ENCODE assay signal across 28 cellular contexts in the genomic region with DNA sequence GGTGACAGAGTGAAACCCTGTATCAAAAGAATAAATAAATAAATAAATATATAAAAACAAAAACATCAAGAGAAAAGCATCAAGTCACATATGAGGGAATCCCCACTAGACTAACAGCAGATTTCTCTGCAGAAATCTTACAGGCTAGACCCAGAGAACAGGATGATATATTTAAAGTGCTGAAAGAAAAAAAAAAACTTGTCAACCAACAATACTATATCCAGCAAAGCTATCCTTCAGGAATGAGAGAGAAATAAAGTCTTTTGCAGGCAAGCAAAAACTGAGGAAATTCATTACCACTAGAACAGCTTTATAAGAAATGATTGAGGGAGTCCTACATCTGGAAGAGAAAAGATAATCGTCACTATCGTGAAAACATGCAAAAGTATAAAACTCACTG.
"Had no signal": no experiment of that assay in that cellular context is flagged by ENCODE, and none has a peak within 500 bp of the region (broad histone marks: within the 10 kb centered on the region; RNA-seq: fewer than 3 reads in every experiment).

No MANE protein-coding gene starts in this region.

- H3K27ac ChIP-seq: stomach, suprapubic skin, testis, thoracic aorta, thyroid gland, tibial artery, tibial nerve, transverse colon, upper lobe of left lung, upper lobe of right lung, uterus, vagina had no signal

- H3K36me3 Mint-ChIP-seq: stimulated activated effector memory CD8-positive, alpha-beta T cell treated with anti-CD3 and anti-CD28 coated beads, Interleukin-12 subunit alpha, Interleukin-12 subunit beta, amount 100 ng/mL, for 72 hours; stimulated activated memory B cell treated with anti-CD40 and anti-IgM and Interleukin-4, amounts not matched to agents 10 μg/mL and 1 μg/mL and 100 μg/mL, for 72 hours; type B pancreatic cell had no signal

- H3K4me1 Mint-ChIP-seq: stimulated activated memory B cell treated with anti-CD40 and anti-IgM and Interleukin-4, amounts not matched to agents 10 μg/mL and 1 μg/mL and 100 μg/mL, for 72 hours had no signal

- H3K4me3 Mint-ChIP-seq: stimulated activated effector memory CD8-positive, alpha-beta T cell treated with anti-CD3 and anti-CD28 coated beads, Interleukin-12 subunit alpha, Interleukin-12 subunit beta, amount 100 ng/mL, for 72 hours; stimulated activated memory B cell treated with anti-CD40 and anti-IgM and Interleukin-4, amounts not matched to agents 10 μg/mL and 1 μg/mL and 100 μg/mL, for 72 hours; stimulated activated naive B cell treated with anti-CD40 and anti-IgM and Interleukin-4, amounts not matched to agents 10 μg/mL and 1 μg/mL and 100 μg/mL, for 72 hours; stimulated activated naive CD8-positive, alpha-beta T cell treated with anti-CD3 and anti-CD28 coated beads, Interleukin-15, amount 100 ng/mL, for 72 hours; stimulated activated naive CD8-positive, alpha-beta T cell treated with anti-CD3 and anti-CD28 coated beads, Interleukin-15, Interleukin-2, amounts not matched to agents 100 ng/mL and 50 ng/mL, for 24 hours; type B pancreatic cell had no signal

- H3K27ac Mint-ChIP-seq: stimulated activated effector memory CD8-positive, alpha-beta T cell treated with anti-CD3 and anti-CD28 coated beads, Interleukin-12 subunit alpha, Interleukin-12 subunit beta, amount 100 ng/mL, for 72 hours; stimulated activated memory B cell treated with anti-CD40 and anti-IgM and Interleukin-4, amounts not matched to agents 10 μg/mL and 1 μg/mL and 100 μg/mL, for 72 hours; stimulated activated naive B cell treated with anti-CD40 and anti-IgM and Interleukin-4, amounts not matched to agents 10 μg/mL and 1 μg/mL and 100 μg/mL, for 72 hours; stimulated activated naive CD8-positive, alpha-beta T cell treated with anti-CD3 and anti-CD28 coated beads, Interleukin-15, Interleukin-2, amounts not matched to agents 100 ng/mL and 50 ng/mL, for 24 hours; type B pancreatic cell had no signal

- DNase-seq: stimulated activated CD4-positive, alpha-beta T cell treated with anti-CD3 and anti-CD28 coated beads, Interleukin-2, amount 100 ng/mL, for 48 hours; stimulated activated CD4-positive, alpha-beta T cell treated with anti-CD3 and anti-CD28 coated beads, Interleukin-4, amount 100 ng/mL, for 1 hour; stimulated activated CD4-positive, alpha-beta T cell treated with anti-CD3 and anti-CD28 coated beads, Interleukin-4, amount 100 ng/mL, for 24 hours; stimulated activated CD4-positive, alpha-beta T cell treated with anti-CD3 and anti-CD28 coated beads, Interleukin-4, amount 100 ng/mL, for 4 hours; stimulated activated CD8-positive, alpha-beta memory T cell treated with anti-CD3 and anti-CD28 coated beads, Interleukin-4, amount 100 ng/mL, for 48 hours; stimulated activated naive B cell treated with anti-CD40 and anti-IgM and Interleukin-4, amounts not matched to agents 10 μg/mL and 1 μg/mL and 100 μg/mL, for 72 hours; stimulated activated naive CD4-positive, alpha-beta T cell; stimulated activated naive CD4-positive, alpha-beta T cell treated with Interleukin-2 at 50 U/mL for 16 hours; stimulated activated naive CD8-positive, alpha-beta T cell treated with anti-CD3 and anti-CD28 coated beads, Interleukin-15, amount 100 ng/mL, for 72 hours; stimulated activated naive CD8-positive, alpha-beta T cell treated with anti-CD3 and anti-CD28 coated beads, Interleukin-15, Interleukin-2, amounts not matched to agents 100 U/mL and 50 U/mL, for 24 hours; stomach; substantia nigra; testis; thyroid gland; tibial artery; transverse colon; trophoblast cell; upper lobe of left lung; upper lobe of right lung; uterus had no signal

- H3K4me1 ChIP-seq: stomach, suprapubic skin, testis, thyroid gland, tibial artery, tibial nerve, transverse colon, upper lobe of left lung, upper lobe of right lung, uterus, vagina had no signal

- H3K4me3 ChIP-seq: stomach, suprapubic skin, testis, thoracic aorta, thyroid gland, tibial artery, tibial nerve, transverse colon, upper lobe of left lung, upper lobe of right lung, uterus, vagina had no signal

- H3K27me3 Mint-ChIP-seq: stimulated activated memory B cell treated with anti-CD40 and anti-IgM and Interleukin-4, amounts not matched to agents 10 μg/mL and 1 μg/mL and 100 μg/mL, for 72 hours had no signal

- H3K9me3 ChIP-seq: testis, thyroid gland had no signal

- H3K36me3 ChIP-seq: stomach, suprapubic skin, thoracic aorta, thyroid gland, tibial artery, tibial nerve, transverse colon, upper lobe of left lung, upper lobe of right lung, uterus, vagina had no signal
